13 cellular contexts compared by ENCODE assay signal in genomic region chr3:19559724-19560442, GRCh38.
DNase-seq lines count a peak whose midpoint lies in the region; ATAC-seq, FAIRE-seq and TF ChIP-seq lines count a peak whose summit lies in the region.
"Had no signal": no experiment of that assay in that cellular context is flagged by ENCODE, and none has a peak within 500 bp of the region (broad histone marks: within the 10 kb centered on the region; RNA-seq: fewer than 3 reads in every experiment).

No MANE protein-coding gene starts in this region.

- 62 to 77% methylated on average over 4 of the region's 4 CpGs for WGBS in body of pancreas, 2 donors

- TF ChIP-seq POLR2A in body of pancreas (IDR thresholded peaks at IDR 0.05): no peak

- H3K4me3 ChIP-seq in BLaER1 treated with 17β-estradiol and CSF1 and Interleukin-3, amounts not matched to agents 10 nM and 100 nM: peak overlapping the region in 2 of 10 experiments; percentile 35 to 42; a peak in 2 of 20 replicates
- no peak overlapping the region for H3K4me3 ChIP-seq in body of pancreas
- H3K4me3 ChIP-seq: sigmoid colon, SK-N-MC had no signal

- no peaks in the 10 kb centered on the region for H3K27me3 ChIP-seq in BLaER1 treated with 17β-estradiol and CSF1 and Interleukin-3, amounts not matched to agents 10 nM and 100 nM
- H3K27me3 ChIP-seq in body of pancreas: no peaks in the 10 kb centered on the region
- H3K27me3 ChIP-seq: sigmoid colon had no signal

- H3K4me1 ChIP-seq in BLaER1 treated with 17β-estradiol and CSF1 and Interleukin-3, amounts not matched to agents 10 nM and 100 nM: peaks cover 12 to 36% (median 23%) of the 10 kb centered on the region in 10 experiments
- H3K4me1 ChIP-seq in body of pancreas: no peaks in the 10 kb centered on the region
- H3K4me1 ChIP-seq: sigmoid colon had no signal

- peak overlapping the region in 3 of 11 experiments; percentile 8 to 20 (median 12); a peak in 2 of 22 replicates for H3K27ac ChIP-seq in BLaER1 treated with 17β-estradiol and CSF1 and Interleukin-3, amounts not matched to agents 10 nM and 100 nM
- H3K27ac ChIP-seq in body of pancreas: no peak overlapping the region
- H3K27ac ChIP-seq: sigmoid colon, SK-N-MC had no signal

- H3K9me3 ChIP-seq in BLaER1 treated with 17β-estradiol and CSF1 and Interleukin-3, amounts not matched to agents 10 nM and 100 nM (replicated peaks in 1 of 11): peaks cover 5 to 31% (median 13%) of the 10 kb centered on the region in 11 experiments; a peak in 18 of 22 replicates
- no peaks in the 10 kb centered on the region for H3K9me3 ChIP-seq in body of pancreas
- H3K9me3 ChIP-seq: sigmoid colon had no signal

- ATAC-seq in HG02678 (IDR thresholded peaks at IDR 0.05; ENCODE audit: unreplicated experiment): peak; percentile 97
- peak; percentile 91 for ATAC-seq in HG03457 (IDR thresholded peaks at IDR 0.05; ENCODE audit: unreplicated experiment)
- no peak for ATAC-seq in body of pancreas

- no peak for DNase-seq in GM19239 (ENCODE audit: insufficient read length, low spot score)
- DNase-seq in NCI-H187 treated with DMSO at 0.1 percent for 48 hours (lab: John Stamatoyannopoulos, UW): no peak
- DNase-seq in COLO829 (ENCODE audit: low spot score): no peak
- no peak for DNase-seq in body of pancreas
- DNase-seq in anterior cingulate cortex (lab: John Stamatoyannopoulos, UW): no peak
- DNase-seq: activated CD4-positive, alpha-beta T cell treated with anti-CD3 and anti-CD28 coated beads, Interleukin-2, amount 10 ng/mL, durations not matched to agents 7 days and 5 days; effector CD8-positive, alpha-beta T cell; NCI-H345; sigmoid colon had no signal

- intact Hi-C loops in body of pancreas (cut with DNase I): no loop called here

- H3K4me2 ChIP-seq in BLaER1 treated with 17β-estradiol and CSF1 and Interleukin-3, amounts not matched to agents 10 nM and 100 nM: peak overlapping the region; percentile 5 to 94 (median 60); a peak in 21 of 22 replicates

- TF ChIP-seq CTCF in body of pancreas (IDR thresholded peaks at IDR 0.05): no peak

- peak; percentile 52 for FAIRE-seq in GM19239 (lab: Jason Lieb, UNC)

- H3K36me3 ChIP-seq in BLaER1 treated with 17β-estradiol and CSF1 and Interleukin-3, amounts not matched to agents 10 nM and 100 nM: no peaks in the 10 kb centered on the region
- no peaks in the 10 kb centered on the region for H3K36me3 ChIP-seq in body of pancreas (replicated peaks in 1 of 2; ENCODE audit: insufficient read depth in 1 of 2, low read depth in 2 of 2)
- H3K36me3 ChIP-seq: sigmoid colon had no signal

- H4K20me1 ChIP-seq in BLaER1 treated with 17β-estradiol and CSF1 and Interleukin-3, amounts not matched to agents 10 nM and 100 nM: no peaks in the 10 kb centered on the region

- H3K9ac ChIP-seq in BLaER1 treated with 17β-estradiol and CSF1 and Interleukin-3, amounts not matched to agents 10 nM and 100 nM: peak overlapping the region in 1 of 11 experiments; percentile 26; a peak in 1 of 22 replicates
